Comparison of ENCODE assay signal across 1 cellular context in genomic region chr3:124565013-124565412, GRCh38.
TF ChIP-seq lines count a peak whose summit lies in the region.

No MANE protein-coding gene starts in this region.

TF ChIP-seq in HepG2, 621 proteins besides CTCF, POLR2A, EP300 and RAD21 (continued from another document and continues in another):
- TF ChIP-seq YEATS2 (CRISPR knock-in tag; IDR thresholded peaks at IDR 0.05; ENCODE audit: borderline replicate concordance) (no peak; the same call in 1 of the 2 replicates), NR1H2 (CRISPR knock-in tag; IDR thresholded peaks at IDR 0.05; ENCODE audit: borderline replicate concordance, low read depth) (no peak), ZNF746 (CRISPR knock-in tag; IDR thresholded peaks at IDR 0.05) (no peak), AGO1 (IDR thresholded peaks at IDR 0.05; ENCODE audit: low read depth, low read length, poor library complexity, severe bottlenecking) (no peak), NFE2L2 (IDR thresholded peaks at IDR 0.05; ENCODE audit: low read length) (no peak), RFXANK (CRISPR knock-in tag; IDR thresholded peaks at IDR 0.05) (0 out of 2 replicates have a peak, but pooled peaks have one; percentile 17), ZNF296 (CRISPR knock-in tag; conservative IDR thresholded peaks at IDR 0.05) (no peak), MEIS1 (CRISPR knock-in tag; IDR thresholded peaks at IDR 0.05; ENCODE audit: borderline replicate concordance) (no peak), ZNF30 (CRISPR knock-in tag; IDR thresholded peaks at IDR 0.05) (no peak), ZBTB4 (CRISPR knock-in tag; IDR thresholded peaks at IDR 0.05; ENCODE audit: borderline replicate concordance) (no peak), JUND (CRISPR knock-in tag; IDR thresholded peaks at IDR 0.05) (no peak), ZFP36 (IDR thresholded peaks at IDR 0.05; ENCODE audit: borderline replicate concordance, low read depth, low read length, partially characterized antibody) (no peak), ATF2 (CRISPR knock-in tag; IDR thresholded peaks at IDR 0.05) (peak; percentile 46; the same call in 1 of the 2 replicates), ZBTB2 (CRISPR knock-in tag; IDR thresholded peaks at IDR 0.05; ENCODE audit: low read depth) (no peak), ZNF784 (CRISPR knock-in tag; IDR thresholded peaks at IDR 0.05; ENCODE audit: borderline replicate concordance) (no peak), ZNF782 (CRISPR knock-in tag; IDR thresholded peaks at IDR 0.05; ENCODE audit: borderline replicate concordance) (no peak), AHR (CRISPR knock-in tag; IDR thresholded peaks at IDR 0.05) (no peak), ZNF143 (CRISPR knock-in tag; IDR thresholded peaks at IDR 0.05) (no peak), HNF4G (IDR thresholded peaks at IDR 0.05; ENCODE audit: borderline replicate concordance, low read depth, low read length) (no peak), HNF4G (CRISPR knock-in tag; IDR thresholded peaks at IDR 0.05; ENCODE audit: borderline replicate concordance, low read depth) (no peak), ZNF569 (CRISPR knock-in tag; IDR thresholded peaks at IDR 0.05; ENCODE audit: borderline replicate concordance) (no peak), ZFP82 (CRISPR knock-in tag; IDR thresholded peaks at IDR 0.05; ENCODE audit: borderline replicate concordance) (no peak), ARID4A (CRISPR knock-in tag; IDR thresholded peaks at IDR 0.05; ENCODE audit: borderline replicate concordance) (peak; percentile 22; the same call in 1 of the 2 replicates), ZNF607 (CRISPR knock-in tag; IDR thresholded peaks at IDR 0.05; ENCODE audit: borderline replicate concordance) (peak; percentile 40; the same call in 1 of the 2 replicates), NCOA1 (CRISPR knock-in tag; IDR thresholded peaks at IDR 0.05) (no peak), CBFB (CRISPR knock-in tag; IDR thresholded peaks at IDR 0.05) (no peak), RARG (CRISPR knock-in tag; IDR thresholded peaks at IDR 0.05; ENCODE audit: low read depth) (no peak), ZNF556 (CRISPR knock-in tag; IDR thresholded peaks at IDR 0.05; ENCODE audit: borderline replicate concordance) (no peak), SOX6 (IDR thresholded peaks at IDR 0.05) (no peak), SOX6 (CRISPR knock-in tag; IDR thresholded peaks at IDR 0.05) (no peak; the same call in 1 of the 2 replicates), THAP9 (CRISPR knock-in tag; IDR thresholded peaks at IDR 0.05; ENCODE audit: borderline replicate concordance) (no peak), ZNF256 (CRISPR knock-in tag; conservative IDR thresholded peaks at IDR 0.05) (no peak), MTERF4 (CRISPR knock-in tag; IDR thresholded peaks at IDR 0.05) (no peak), ZNF101 (CRISPR knock-in tag; IDR thresholded peaks at IDR 0.05; ENCODE audit: borderline replicate concordance, low read depth) (no peak), ZNF124 (CRISPR knock-in tag; IDR thresholded peaks at IDR 0.05) (peak; percentile 47; the same call in 1 of the 2 replicates), KDM1A (CRISPR knock-in tag; IDR thresholded peaks at IDR 0.05) (no peak), CEBPG (CRISPR knock-in tag; IDR thresholded peaks at IDR 0.05) (0 out of 2 replicates have a peak, but pooled peaks have one; percentile 12), ZNF552 (CRISPR knock-in tag; IDR thresholded peaks at IDR 0.05; ENCODE audit: borderline replicate concordance) (no peak), ZNF576 (CRISPR knock-in tag; IDR thresholded peaks at IDR 0.05) (no peak), CHD4 (IDR thresholded peaks at IDR 0.05; ENCODE audit: borderline replicate concordance, low read length) (no peak), ZNF800 (CRISPR knock-in tag; IDR thresholded peaks at IDR 0.05) (no peak), ZNF766 (CRISPR knock-in tag; IDR thresholded peaks at IDR 0.05; ENCODE audit: borderline replicate concordance) (0 out of 2 replicates have a peak, but pooled peaks have one; percentile 22), THAP11 (CRISPR knock-in tag; IDR thresholded peaks at IDR 0.05) (peak; percentile 50), ARNT2 (CRISPR knock-in tag; IDR thresholded peaks at IDR 0.05; ENCODE audit: low read depth) (no peak)
